1 cellular context compared by ENCODE assay signal in the genomic region with DNA sequence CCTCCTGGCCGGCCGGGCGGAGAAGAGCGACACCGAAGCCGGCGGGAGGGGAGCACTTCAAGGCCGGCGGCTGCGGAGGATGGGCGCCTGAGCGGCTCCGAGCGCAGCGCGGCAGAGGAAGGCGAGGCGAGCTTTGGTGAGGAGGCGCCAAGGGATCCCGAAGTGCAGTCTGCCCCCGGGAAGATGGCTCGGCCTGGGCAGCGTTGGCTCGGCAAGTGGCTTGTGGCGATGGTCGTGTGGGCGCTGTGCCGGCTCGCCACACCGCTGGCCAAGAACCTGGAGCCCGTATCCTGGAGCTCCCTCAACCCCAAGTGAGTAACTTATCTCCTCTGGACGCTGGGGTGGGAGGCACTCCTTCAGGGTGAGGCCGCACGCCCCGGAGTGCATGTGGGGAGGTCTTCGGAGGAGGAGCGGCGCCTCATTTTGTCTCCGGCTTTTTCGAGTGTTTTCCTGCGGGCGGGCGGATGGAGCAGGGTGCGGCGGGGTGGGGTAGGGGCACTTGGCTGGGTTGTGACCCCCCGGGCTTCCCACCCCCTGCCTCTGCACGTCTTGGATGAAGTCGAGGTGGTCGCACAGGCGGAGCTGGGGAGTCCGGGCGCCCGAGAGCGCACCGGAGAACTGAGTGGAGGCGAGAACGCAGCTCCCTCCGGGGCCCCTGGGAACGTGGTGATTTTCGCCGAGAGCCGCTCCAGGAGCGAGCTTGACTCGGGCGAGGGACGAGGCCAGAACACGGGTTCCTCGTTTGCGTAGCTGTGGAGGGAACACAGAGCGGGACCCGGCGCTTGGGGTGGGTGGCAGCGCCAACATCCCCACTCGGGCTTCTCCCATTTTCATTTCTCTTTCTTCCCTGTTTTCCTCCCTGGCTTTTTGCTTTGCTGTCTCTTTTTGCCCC.
TF ChIP-seq lines count a peak whose summit lies in the region.

No MANE protein-coding gene starts in this region.

TF ChIP-seq in HepG2, 621 proteins besides CTCF, POLR2A, EP300 and RAD21 (continued from another document):
- TF ChIP-seq, protein P1, sequence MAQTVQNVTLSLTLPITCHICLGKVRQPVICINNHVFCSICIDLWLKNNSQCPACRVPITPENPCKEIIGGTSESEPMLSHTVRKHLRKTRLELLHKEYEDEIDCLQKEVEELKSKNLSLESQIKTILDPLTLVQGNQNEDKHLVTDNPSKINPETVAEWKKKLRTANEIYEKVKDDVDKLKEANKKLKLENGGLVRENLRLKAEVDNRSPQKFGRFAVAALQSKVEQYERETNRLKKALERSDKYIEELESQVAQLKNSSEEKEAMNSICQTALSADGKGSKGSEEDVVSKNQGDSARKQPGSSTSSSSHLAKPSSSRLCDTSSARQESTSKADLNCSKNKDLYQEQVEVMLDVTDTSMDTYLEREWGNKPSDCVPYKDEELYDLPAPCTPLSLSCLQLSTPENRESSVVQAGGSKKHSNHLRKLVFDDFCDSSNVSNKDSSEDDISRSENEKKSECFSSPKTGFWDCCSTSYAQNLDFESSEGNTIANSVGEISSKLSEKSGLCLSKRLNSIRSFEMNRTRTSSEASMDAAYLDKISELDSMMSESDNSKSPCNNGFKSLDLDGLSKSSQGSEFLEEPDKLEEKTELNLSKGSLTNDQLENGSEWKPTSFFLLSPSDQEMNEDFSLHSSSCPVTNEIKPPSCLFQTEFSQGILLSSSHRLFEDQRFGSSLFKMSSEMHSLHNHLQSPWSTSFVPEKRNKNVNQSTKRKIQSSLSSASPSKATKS (CRISPR knock-in tag; IDR thresholded peaks at IDR 0.05), result no peak
- TF ChIP-seq, protein P2, sequence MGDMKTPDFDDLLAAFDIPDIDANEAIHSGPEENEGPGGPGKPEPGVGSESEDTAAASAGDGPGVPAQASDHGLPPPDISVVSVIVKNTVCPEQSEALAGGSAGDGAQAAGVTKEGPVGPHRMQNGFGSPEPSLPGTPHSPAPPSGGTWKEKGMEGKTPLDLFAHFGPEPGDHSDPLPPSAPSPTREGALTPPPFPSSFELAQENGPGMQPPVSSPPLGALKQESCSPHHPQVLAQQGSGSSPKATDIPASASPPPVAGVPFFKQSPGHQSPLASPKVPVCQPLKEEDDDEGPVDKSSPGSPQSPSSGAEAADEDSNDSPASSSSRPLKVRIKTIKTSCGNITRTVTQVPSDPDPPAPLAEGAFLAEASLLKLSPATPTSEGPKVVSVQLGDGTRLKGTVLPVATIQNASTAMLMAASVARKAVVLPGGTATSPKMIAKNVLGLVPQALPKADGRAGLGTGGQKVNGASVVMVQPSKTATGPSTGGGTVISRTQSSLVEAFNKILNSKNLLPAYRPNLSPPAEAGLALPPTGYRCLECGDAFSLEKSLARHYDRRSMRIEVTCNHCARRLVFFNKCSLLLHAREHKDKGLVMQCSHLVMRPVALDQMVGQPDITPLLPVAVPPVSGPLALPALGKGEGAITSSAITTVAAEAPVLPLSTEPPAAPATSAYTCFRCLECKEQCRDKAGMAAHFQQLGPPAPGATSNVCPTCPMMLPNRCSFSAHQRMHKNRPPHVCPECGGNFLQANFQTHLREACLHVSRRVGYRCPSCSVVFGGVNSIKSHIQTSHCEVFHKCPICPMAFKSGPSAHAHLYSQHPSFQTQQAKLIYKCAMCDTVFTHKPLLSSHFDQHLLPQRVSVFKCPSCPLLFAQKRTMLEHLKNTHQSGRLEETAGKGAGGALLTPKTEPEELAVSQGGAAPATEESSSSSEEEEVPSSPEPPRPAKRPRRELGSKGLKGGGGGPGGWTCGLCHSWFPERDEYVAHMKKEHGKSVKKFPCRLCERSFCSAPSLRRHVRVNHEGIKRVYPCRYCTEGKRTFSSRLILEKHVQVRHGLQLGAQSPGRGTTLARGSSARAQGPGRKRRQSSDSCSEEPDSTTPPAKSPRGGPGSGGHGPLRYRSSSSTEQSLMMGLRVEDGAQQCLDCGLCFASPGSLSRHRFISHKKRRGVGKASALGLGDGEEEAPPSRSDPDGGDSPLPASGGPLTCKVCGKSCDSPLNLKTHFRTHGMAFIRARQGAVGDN (CRISPR knock-in tag; IDR thresholded peaks at IDR 0.05), result 0 out of 2 replicates have a peak, but pooled peaks have one; percentile 12
- no peak for TF ChIP-seq ZNF20 (CRISPR knock-in tag; IDR thresholded peaks at IDR 0.05)
TF ChIP-seq in HepG2: peak in this region for 2.
